Comparison of ENCODE assay signal across 23 cellular contexts in the genomic region with DNA sequence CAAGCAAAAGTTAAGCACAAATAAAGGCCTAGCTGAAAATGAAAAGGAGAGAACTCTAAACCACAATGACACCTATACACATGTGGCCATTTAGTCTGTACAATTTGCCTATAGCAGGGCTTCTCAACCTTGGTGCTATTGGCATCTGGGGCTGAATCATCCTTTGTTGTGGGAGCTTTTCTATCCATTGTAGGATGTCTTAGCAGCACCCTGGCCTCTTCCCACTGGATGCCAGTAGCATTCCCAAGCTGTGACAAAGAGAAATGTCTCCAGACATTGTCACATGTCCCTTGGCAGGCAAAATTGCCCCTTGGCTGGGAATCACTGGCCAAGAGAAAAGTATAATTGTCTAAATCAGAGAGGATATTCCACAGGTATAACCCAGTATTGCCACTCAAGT.
"Had no signal": no experiment of that assay in that cellular context is flagged by ENCODE, and none has a peak within 500 bp of the region (broad histone marks: within the 10 kb centered on the region; RNA-seq: fewer than 3 reads in every experiment).

No MANE protein-coding gene starts in this region.

- DNase-seq: activated CD4-positive, alpha-beta T cell treated with anti-CD3 and anti-CD28 coated beads for 1 hour; activated CD4-positive, alpha-beta T cell treated with anti-CD3 and anti-CD28 coated beads, Interleukin-2, amount 50 U/mL, for 1 hour; activated CD8-positive, alpha-beta T cell treated with anti-CD3 and anti-CD28 coated beads, Interleukin-2, amount 10 ng/mL, durations not matched to agents 7 days and 5 days; activated gamma-delta T cell; anterior cingulate cortex; brain microvascular endothelial cell; caudate nucleus; effector CD8-positive, alpha-beta T cell; erythroblast; foreskin fibroblast; immature natural killer cell; kidney glomerular epithelial cell; left ventricle myocardium superior; mammary epithelial cell; midbrain; pancreas; psoas muscle; right cardiac atrium; stimulated activated CD4-positive, alpha-beta T cell treated with anti-CD3 and anti-CD28 coated beads, Interleukin-12 subunit alpha, Interleukin-12 subunit beta, amount 100 ng/mL, for 4 hours; stimulated activated CD4-positive, alpha-beta T cell treated with anti-CD3 and anti-CD28 coated beads, Interleukin-4, amount 100 ng/mL, for 4 hours; stimulated activated naive CD8-positive, alpha-beta T cell treated with anti-CD3 and anti-CD28 coated beads, Interleukin-15, Interleukin-2, amounts not matched to agents 100 U/mL and 50 U/mL, for 24 hours; upper lobe of right lung had no signal

- FAIRE-seq: pancreas, TTC549 had no signal

- H3K27me3 ChIP-seq: brain microvascular endothelial cell, upper lobe of right lung had no signal

- H3K4me1 ChIP-seq: psoas muscle, upper lobe of right lung had no signal

- H3K4me3 ChIP-seq: pancreas, psoas muscle, upper lobe of right lung had no signal

- ATAC-seq: activated CD8-positive, alpha-beta T cell treated with anti-CD3 and anti-CD28 coated beads, Interleukin-2, amount 10 ng/mL, durations not matched to agents 7 days and 5 days; left ventricle myocardium superior; pancreas; psoas muscle; right cardiac atrium; stimulated activated naive CD8-positive, alpha-beta T cell treated with anti-CD3 and anti-CD28 coated beads, Interleukin-15, Interleukin-2, amounts not matched to agents 100 U/mL and 50 U/mL, for 24 hours; upper lobe of right lung had no signal

- H3K27ac ChIP-seq: brain microvascular endothelial cell, pancreas, psoas muscle, upper lobe of right lung had no signal

- H3K36me3 ChIP-seq: brain microvascular endothelial cell, pancreas, upper lobe of right lung had no signal

- H3K9me3 ChIP-seq: pancreas, psoas muscle, upper lobe of right lung had no signal
